Comparison of ENCODE assay signal across 18 cellular contexts in genomic region chr2:7886665-7887064, GRCh38.
"Had no signal": no experiment of that assay in that cellular context is flagged by ENCODE, and none has a peak within 500 bp of the region (broad histone marks: within the 10 kb centered on the region; RNA-seq: fewer than 3 reads in every experiment).

No MANE protein-coding gene starts in this region.

- FAIRE-seq: kidney, small intestine had no signal

- H3K36me3 ChIP-seq: ascending aorta, cardiac muscle cell, neutrophil, right atrium auricular region, suprapubic skin had no signal

- H3K4me3 ChIP-seq: ascending aorta, cardiac muscle cell, dorsolateral prefrontal cortex, right atrium auricular region, suprapubic skin had no signal

- H3K9me3 ChIP-seq: ascending aorta, neutrophil, right atrium auricular region, suprapubic skin had no signal

- H3K27me3 ChIP-seq: ascending aorta, cardiac muscle cell, dorsolateral prefrontal cortex, neutrophil, right atrium auricular region, suprapubic skin had no signal

- ATAC-seq: natural killer cell; stimulated activated naive CD8-positive, alpha-beta T cell treated with anti-CD3 and anti-CD28 coated beads, Interleukin-15, Interleukin-2, amounts not matched to agents 100 U/mL and 50 U/mL, for 24 hours had no signal

- H3K27ac ChIP-seq: ascending aorta, cardiac muscle cell, dorsolateral prefrontal cortex, neutrophil, right atrium auricular region, suprapubic skin had no signal

- H3K4me1 ChIP-seq: ascending aorta, right atrium auricular region, suprapubic skin had no signal

- DNase-seq: activated CD4-positive, alpha-beta T cell treated with anti-CD3 and anti-CD28 coated beads for 1 hour; activated CD4-positive, alpha-beta T cell treated with anti-CD3 and anti-CD28 coated beads, Interleukin-2, amount 50 U/mL, for 4 hours; activated naive CD4-positive, alpha-beta T cell; activated T-cell treated with anti-CD3 and anti-CD28 coated beads for 4 hours; dorsolateral prefrontal cortex; kidney; mesendoderm; natural killer cell; small intestine; stimulated activated CD4-positive, alpha-beta T cell treated with anti-CD3 and anti-CD28 coated beads, Interleukin-4, amount 100 ng/mL, for 4 hours; stimulated activated CD8-positive, alpha-beta memory T cell treated with anti-CD3 and anti-CD28 coated beads, Interleukin-4, amount 100 ng/mL, for 48 hours; stimulated activated naive CD8-positive, alpha-beta T cell treated with anti-CD3 and anti-CD28 coated beads, Interleukin-15, Interleukin-2, amounts not matched to agents 100 U/mL and 50 U/mL, for 24 hours; T-helper 1 cell had no signal
